In the genomic region with DNA sequence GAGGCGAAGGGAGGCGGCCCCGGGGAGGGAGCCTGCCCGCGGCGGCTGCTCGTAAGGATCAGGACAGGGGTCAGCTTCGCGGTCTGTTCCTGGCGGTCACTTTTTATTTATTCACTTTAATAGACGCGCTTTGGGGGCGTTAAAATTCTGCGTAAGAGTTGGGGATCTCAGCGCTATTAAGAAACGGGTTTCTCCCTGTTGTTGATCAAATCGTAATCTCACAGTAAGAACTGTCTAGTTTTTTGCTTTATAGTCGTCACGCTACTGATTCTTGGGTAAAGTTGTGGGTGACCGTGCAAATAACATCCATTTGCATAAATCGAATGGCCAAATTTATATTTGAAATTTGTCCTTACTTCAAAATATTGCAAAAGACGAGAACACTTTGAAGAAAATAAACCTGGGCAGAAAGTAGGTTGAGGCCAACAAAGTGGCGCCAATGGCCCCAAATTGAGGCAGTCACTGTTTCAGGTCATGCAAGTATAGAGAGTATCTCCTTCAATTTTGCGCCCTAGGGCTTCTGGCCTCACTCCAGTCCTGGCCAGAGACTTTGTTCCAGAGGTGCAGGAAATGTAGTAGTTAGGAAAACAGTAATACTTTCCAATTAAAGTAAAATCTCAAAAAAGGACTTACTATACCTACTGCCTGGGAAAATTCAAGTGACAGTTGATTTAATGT, we compare ENCODE assay signal across 8 cellular contexts. TPM values are rescaled to one million over a fixed set of nuclear protein-coding genes. Genes with fewer than 3 reads are reported as not detected.
DNase-seq lines count a peak whose midpoint lies in the region; ATAC-seq and TF ChIP-seq lines count a peak whose summit lies in the region.

No MANE protein-coding gene starts in this region.

- TF ChIP-seq CTCF in NB4 (IDR thresholded peaks at IDR 0.05; ENCODE audit: low read depth, low read length) (no peak), brain (conservative IDR thresholded peaks at IDR 0.05) (no peak)

- peaks cover 12% of the 10 kb centered on the region for H3K36me3 ChIP-seq in ES-I3 (ENCODE audit: insufficient read depth, low read length)

- H3K27me3 Mint-ChIP-seq in brain, result peaks cover 14% of the 10 kb centered on the region

- no peaks in the 10 kb centered on the region for H3K27me3 ChIP-seq in layer of hippocampus (ENCODE audit: control insufficient read depth, insufficient read depth, low read length)

- TF ChIP-seq POLR2A in NB4 (IDR thresholded peaks at IDR 0.05; ENCODE audit: extremely low read depth, insufficient read length), result no peak

- H3K4me3 Mint-ChIP-seq in brain, result peak overlapping the region; percentile 93 to 98 (median 96)

- peaks cover 10% of the 10 kb centered on the region for H3K4me1 ChIP-seq in ES-I3 (ENCODE audit: insufficient read depth, low read length)

- H3K36me3 Mint-ChIP-seq in brain, result peaks cover 26% of the 10 kb centered on the region

- peak overlapping the region; percentile 86 to 98 (median 94) for H3K27ac Mint-ChIP-seq in brain

- peak overlapping the region; percentile 98 for H3K4me3 ChIP-seq in NB4 (ENCODE audit: low read depth, low read length)

- H3K9me3 Mint-ChIP-seq in brain, result peaks cover 0 to 16% (median 13%) of the 10 kb centered on the region in 5 experiments

- no peaks in the 10 kb centered on the region for H3K9me3 ChIP-seq in ES-I3 (ENCODE audit: control insufficient read depth, insufficient read depth, low read length)

- peak overlapping the region; percentile 85 for H3K9ac ChIP-seq in ES-I3 (ENCODE audit: low read depth, low read length)

- peak; percentile 42 for DNase-seq in NB4 (ENCODE audit: low read depth)
- peak in 7 of 49 donors; percentile 1 to 23 (median 10) for DNase-seq in substantia nigra (lab: John Stamatoyannopoulos, UW)
- no peak for DNase-seq in HuH-7 (ENCODE audit: low spot score)
- DNase-seq in T-helper 9 cell, result no peak

- peaks cover 55% of the 10 kb centered on the region for H3K4me1 Mint-ChIP-seq in brain

- no peak for ATAC-seq in GM18498 (IDR thresholded peaks at IDR 0.05; ENCODE audit: unreplicated experiment)

- H3K27ac ChIP-seq in layer of hippocampus (ENCODE audit: low read depth, low read length) (peak overlapping the region; percentile 75), substantia nigra (ENCODE audit: low read depth, low read length, poor library complexity, severe bottlenecking) (peak overlapping the region; percentile 92)

RNA-seq across cellular contexts. Expression of a gene that starts 1.0 kb away (rescaled TPM):
- 25.2 TPM for polyA plus RNA-seq in brain (ENCODE audit: insufficient read depth, low read depth, low replicate concordance)

RNA-seq across cellular contexts. Expression of a gene that starts 40.9 kb away (rescaled TPM):
- 0.31 TPM for polyA plus RNA-seq in brain (ENCODE audit: insufficient read depth, low read depth, low replicate concordance)
